ENCODE assay signal across 6 cellular contexts in the genomic region with DNA sequence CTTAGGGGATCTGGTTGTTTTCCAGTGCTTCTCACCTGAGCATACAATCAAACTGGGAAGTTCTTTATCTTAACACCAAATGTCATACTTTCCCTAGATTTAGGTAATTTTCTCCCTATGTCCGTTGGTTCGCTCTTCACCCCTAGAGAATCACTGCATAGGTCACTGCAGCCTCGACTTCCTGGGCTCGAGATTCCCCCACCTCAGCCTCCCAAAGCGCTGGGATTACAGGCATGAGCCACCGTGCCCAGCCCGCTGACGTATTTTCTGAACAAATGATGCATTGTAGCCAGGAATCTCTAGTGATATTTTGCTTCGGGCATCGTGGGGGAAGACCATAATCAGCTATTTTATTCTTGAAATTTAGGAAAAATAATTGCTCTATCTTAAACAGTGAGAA. TPM values are rescaled to one million over a fixed set of nuclear protein-coding genes. Genes with fewer than 3 reads are reported as not detected.
DNase-seq lines count a peak whose midpoint lies in the region; ATAC-seq and TF ChIP-seq lines count a peak whose summit lies in the region.

No MANE protein-coding gene starts in this region.

- peak overlapping the region; percentile 51 for H3K4me2 ChIP-seq in neuronal stem cell (ENCODE audit: insufficient read depth, low read length, poor library complexity, severe bottlenecking)

- no peak overlapping the region for H3K18ac ChIP-seq in neuronal stem cell (ENCODE audit: low read length)

- peak overlapping the region; percentile 85 to 99 (median 96) for H3K4me3 Mint-ChIP-seq in IgD-negative memory B cell

- H2AFZ ChIP-seq in neuronal stem cell (ENCODE audit: low read length), result peak overlapping the region; percentile 81

- H3K36me3 ChIP-seq in breast epithelium, result peaks cover 7% of the 10 kb centered on the region
- peaks cover 25 to 57% of the 10 kb centered on the region in 2 donors for H3K36me3 ChIP-seq in neuronal stem cell (replicated peaks in 1 of 2; ENCODE audit: control insufficient read depth in 2 of 2, insufficient read depth in 2 of 2, low read length in 2 of 2)

- intact Hi-C loops in breast epithelium (cut with DNase I; ENCODE audit: low total_unique reads), result no loop called here

- peak overlapping the region; percentile 88 to 99 (median 96) for H3K27ac Mint-ChIP-seq in IgD-negative memory B cell

- H2BK12ac ChIP-seq in neuronal stem cell (ENCODE audit: low read length), result no peak overlapping the region

- H4K8ac ChIP-seq in neuronal stem cell (ENCODE audit: low read depth, low read length), result no peak overlapping the region

- H3K4me3 ChIP-seq in breast epithelium (peak overlapping the region; percentile 75 to 81 (median 80)), neuronal stem cell (ENCODE audit: low read length in 2 of 2) (no peak overlapping the region)

- TF ChIP-seq CTCF in breast epithelium (IDR thresholded peaks at IDR 0.05), result no peak

- no peak overlapping the region for H2BK5ac ChIP-seq in neuronal stem cell (ENCODE audit: low read length)

- H3K79me1 ChIP-seq in neuronal stem cell (ENCODE audit: low read depth, low read length), result peaks cover 2% of the 10 kb centered on the region

- peak overlapping the region; percentile 96 to 98 for H3K27ac ChIP-seq in breast epithelium
- no peak overlapping the region for H3K27ac ChIP-seq in neuronal stem cell (replicated peaks; ENCODE audit: low read length)

- H2AK5ac ChIP-seq in neuronal stem cell (ENCODE audit: low read depth, low read length), result no peak overlapping the region

- no peak overlapping the region for H3K9ac ChIP-seq in neuronal stem cell (ENCODE audit: low read depth, low read length, poor library complexity)

- H3K4ac ChIP-seq in neuronal stem cell (ENCODE audit: low read length), result no peak overlapping the region

- H3K4me1 ChIP-seq in breast epithelium (peaks cover 5 to 8% of the 10 kb centered on the region in 2 donors), neuronal stem cell (ENCODE audit: control insufficient read depth in 2 of 2, insufficient read depth in 1 of 2, low read depth in 1 of 2, low read length in 2 of 2) (peaks cover 6 to 16% of the 10 kb centered on the region in 2 donors)

- no peak overlapping the region for H3K23ac ChIP-seq in neuronal stem cell (ENCODE audit: low read depth, low read length, poor library complexity)

- H3K9me3 ChIP-seq in breast epithelium (no peaks in the 10 kb centered on the region), neuronal stem cell (replicated peaks in 1 of 2; ENCODE audit: control insufficient read depth in 2 of 2, insufficient read depth in 1 of 2, low read depth in 1 of 2, low read length in 2 of 2) (peaks cover 0 to 7% of the 10 kb centered on the region in 2 donors)

- no peaks in the 10 kb centered on the region for H3K27me3 Mint-ChIP-seq in IgD-negative memory B cell

- no peak overlapping the region for H2BK15ac ChIP-seq in neuronal stem cell (ENCODE audit: low read length)

- H4K91ac ChIP-seq in neuronal stem cell (ENCODE audit: low read depth, low read length, poor library complexity), result no peak overlapping the region

- no CpG with 5 or more reads among the region's 10 CpGs for WGBS in neuronal stem cell (ENCODE audit: extremely low coverage in 2 of 2, insufficient read length in 2 of 2, insufficient replicate concordance in 1 of 2), 2 donors

- TF ChIP-seq POLR2A in breast epithelium (IDR thresholded peaks at IDR 0.05), result no peak

- H3K27me3 ChIP-seq in breast epithelium (no peaks in the 10 kb centered on the region), neuronal stem cell (ENCODE audit: control insufficient read depth in 3 of 3, insufficient read depth in 3 of 3, low read depth in 1 of 3, low read length in 3 of 3) (no peaks in the 10 kb centered on the region)

- peaks cover 18 to 24% (median 23%) of the 10 kb centered on the region in 3 donors for H3K4me1 Mint-ChIP-seq in IgD-negative memory B cell

- no peaks in the 10 kb centered on the region for H3K9me3 Mint-ChIP-seq in IgD-negative memory B cell

- no peak overlapping the region for H2BK120ac ChIP-seq in neuronal stem cell (ENCODE audit: low read depth, low read length)

- DNase-seq in breast epithelium (ENCODE audit: low spot score in 2 of 2), result peak in 1 of 2 donors; percentile 55
- no peak for DNase-seq in neuronal stem cell (ENCODE audit: low spot score)

- peaks cover 15% of the 10 kb centered on the region for H3K36me3 Mint-ChIP-seq in IgD-negative memory B cell

- no peak for ATAC-seq in HG03520 (IDR thresholded peaks at IDR 0.05; ENCODE audit: unreplicated experiment)
- no peak for ATAC-seq in GM18867 (IDR thresholded peaks at IDR 0.05; ENCODE audit: unreplicated experiment)
- no peak for ATAC-seq in GM21723 (IDR thresholded peaks at IDR 0.05; ENCODE audit: unreplicated experiment)

- no peak overlapping the region for H3K14ac ChIP-seq in neuronal stem cell (ENCODE audit: low read length)

RNA-seq across cellular contexts. Expression of gene RPL41, which starts 1.1 kb away (rescaled TPM):
- 8,874 TPM for polyA plus RNA-seq in IgD-negative memory B cell
- total RNA-seq in breast epithelium, result 1,000 to 10,000 TPM; 3,675 to 5,580 (median 4,429) TPM
- 16,336 TPM for polyA plus RNA-seq in neuronal stem cell (2013, experiment 1 of 2)
- 16,107 TPM for polyA plus RNA-seq in neuronal stem cell (2013, experiment 2 of 2)

RNA-seq across cellular contexts. Expression of gene ZC3H10, which starts 2.7 kb away (rescaled TPM):
- 2.9 TPM for polyA plus RNA-seq in IgD-negative memory B cell
- 1 to 10 TPM; 3.6 to 4.8 (median 4.7) TPM for total RNA-seq in breast epithelium
- 3.9 TPM for polyA plus RNA-seq in neuronal stem cell (2013, experiment 1 of 2)
- polyA plus RNA-seq in neuronal stem cell (2013, experiment 2 of 2), result 3.9 TPM

RNA-seq across cellular contexts. Expression of gene PA2G4, which starts 11.0 kb away (rescaled TPM):
- polyA plus RNA-seq in IgD-negative memory B cell, result 112 TPM
- total RNA-seq in breast epithelium, result 100 to 1,000 TPM in 2 of 3 donors, 10 to 100 TPM in 1; 94.4 to 134 (median 116) TPM
- 191 TPM for polyA plus RNA-seq in neuronal stem cell (2013, experiment 1 of 2)
- polyA plus RNA-seq in neuronal stem cell (2013, experiment 2 of 2), result 193 TPM

RNA-seq across cellular contexts. Expression of gene ESYT1, which starts 12.7 kb away (rescaled TPM):
- 156 TPM for polyA plus RNA-seq in IgD-negative memory B cell
- total RNA-seq in breast epithelium, result 100 to 1,000 TPM; 132 to 243 (median 146) TPM
- 33.2 TPM for polyA plus RNA-seq in neuronal stem cell (2013, experiment 1 of 2)
- 33.3 TPM for polyA plus RNA-seq in neuronal stem cell (2013, experiment 2 of 2)

RNA-seq across cellular contexts. Expression of gene ERBB3, which starts 35.4 kb away (rescaled TPM):
- polyA plus RNA-seq in IgD-negative memory B cell, result 0.83 TPM
- total RNA-seq in breast epithelium, result 100 to 1,000 TPM in 2 of 3 donors, under 1 TPM in 1; 0.48 to 187 (median 119) TPM
- polyA plus RNA-seq in neuronal stem cell (2013, experiment 1 of 2), result 4.2 TPM
- 3.8 TPM for polyA plus RNA-seq in neuronal stem cell (2013, experiment 2 of 2)

Comparison
In these comparisons a context has a peak if more than half of its experiments do, and no peak if none do; other contexts are left out.
1. H3K4me3 ChIP-seq: peak in breast epithelium (3 of 3); none in neuronal stem cell (0 of 2).